9 cellular contexts compared by ENCODE assay signal in genomic region chr19:50330365-50331078, GRCh38. TPM values are rescaled to one million over a fixed set of nuclear protein-coding genes. Genes with fewer than 3 reads are reported as not detected.
A peak's percentile ranks its signal among the peaks of the same experiment; 100 is the strongest.
DNase-seq lines count a peak whose midpoint lies in the region; ATAC-seq and TF ChIP-seq lines count a peak whose summit lies in the region.
"Had no signal": no experiment of that assay in that cellular context is flagged by ENCODE, and none has a peak within 500 bp of the region (broad histone marks: within the 10 kb centered on the region; RNA-seq: fewer than 3 reads in every experiment).

No MANE protein-coding gene starts in this region.

- peaks cover 46% of the 10 kb centered on the region for H3K27me3 ChIP-seq in IMR-90 (ENCODE audit: control insufficient read depth, insufficient read depth, low read length)
- no peaks in the 10 kb centered on the region for H3K27me3 ChIP-seq in PC-9 (ENCODE audit: insufficient read depth, low read depth)
- H3K27me3 ChIP-seq in heart right ventricle = peaks cover 0 to 81% (median 69%) of the 10 kb centered on the region in 7 donors
- H3K27me3 ChIP-seq in tibial artery = peaks cover 7 to 90% of the 10 kb centered on the region in 2 donors

- H3F3A ChIP-seq in PC-9 (ENCODE audit: insufficient read depth, low read depth) = peaks cover 25% of the 10 kb centered on the region

- H2AFZ ChIP-seq in IMR-90 (replicated peaks; ENCODE audit: low read length, poor library complexity) = peak overlapping the region; percentile 9
- H2AFZ ChIP-seq in PC-9 = no peak overlapping the region

- peak; percentile 91 for DNase-seq in GM13976 (ENCODE audit: low spot score)
- DNase-seq in IMR-90 = peak; percentile 1
- peak; percentile 52 to 70 for DNase-seq in PC-9
- peak; percentile 73 for DNase-seq in activated effector memory CD4-positive, alpha-beta T cell treated with Interleukin-2 at 50 U/mL for 16 hours
- peak; percentile 73 to 87 for DNase-seq in heart right ventricle
- DNase-seq in posterior vena cava (ENCODE audit: low spot score) = peak; percentile 89
- peak; percentile 33 to 78 for DNase-seq in tibial artery
- DNase-seq in epidermal melanocyte (ENCODE audit: insufficient read length, low spot score) = no peak

- H3K4me3 ChIP-seq in IMR-90 (ENCODE audit: insufficient read depth, low read depth, low read length) (no peak overlapping the region), PC-9 (no peak overlapping the region), heart right ventricle (peak overlapping the region; percentile 21 to 53 (median 45)), tibial artery (peak overlapping the region; percentile 15 to 23)

- H3K36me3 ChIP-seq in IMR-90 (ENCODE audit: control insufficient read depth, insufficient read depth, low read length) (no peaks in the 10 kb centered on the region), PC-9 (ENCODE audit: low read depth) (no peaks in the 10 kb centered on the region), heart right ventricle (no peaks in the 10 kb centered on the region), tibial artery (no peaks in the 10 kb centered on the region)

- H3K79me1 ChIP-seq in IMR-90 (ENCODE audit: low read depth in 1 of 2, low read length in 2 of 2) = no peaks in the 10 kb centered on the region

- BruUV-seq in IMR-90 (replicated peaks; lab: Mats Ljungman, UMichigan) (no TSS peak), PC-9 (replicated peaks; lab: Mats Ljungman, UMichigan) (no TSS peak)

- H3K9me3 ChIP-seq in IMR-90 (ENCODE audit: control insufficient read depth, insufficient read depth, low read length) (peaks cover 11% of the 10 kb centered on the region), PC-9 (ENCODE audit: insufficient read depth, low read depth) (no peaks in the 10 kb centered on the region), heart right ventricle (no peaks in the 10 kb centered on the region), tibial artery (no peaks in the 10 kb centered on the region)

- no peak overlapping the region for H3K14ac ChIP-seq in IMR-90 (replicated peaks; ENCODE audit: low read depth, low read length)

- POLR2A ChIA-PET in IMR-90 (lab: Charles Lee; ENCODE audit: unreplicated experiment) = interaction anchor here (0.5 kb wide), 1 partner anchor 15 kb away, joined by 3 read pairs; no protein-coding TSS in a partner anchor
- POLR2A ChIA-PET in PC-9 (lab: Charles Lee; ENCODE audit: unreplicated experiment) = no interaction called here

- no peak overlapping the region for H3K23ac ChIP-seq in IMR-90 (ENCODE audit: low read depth, low read length)

- dilution Hi-C loops in IMR-90 (cut with HindIII; ENCODE audit: low sequenced_read_pairs, unreplicated experiment) = no loop called here

- H3K9me2 ChIP-seq in PC-9 (ENCODE audit: insufficient read depth) = no peaks in the 10 kb centered on the region

- no peak overlapping the region for H2BK5ac ChIP-seq in IMR-90 (ENCODE audit: low read depth, low read length, poor library complexity, severe bottlenecking)

- H2AK9ac ChIP-seq in IMR-90 (replicated peaks; ENCODE audit: low read depth, low read length, poor library complexity) = no peak overlapping the region

- CTCF ChIA-PET in IMR-90 (lab: Yijun Ruan, JAX) (no interaction called here), PC-9 (lab: Charles Lee) (no interaction called here)

- H3K4me2 ChIP-seq in IMR-90 (ENCODE audit: low read depth, low read length) (no peak overlapping the region), PC-9 (peak overlapping the region; percentile 78)

- H3K79me2 ChIP-seq in PC-9 (ENCODE audit: low read depth) = peaks cover 4% of the 10 kb centered on the region; the same call in 1 of the 2 replicates

- in situ Hi-C loops in GM13976 (cut with MboI; ENCODE audit: low sequenced_read_pairs, unreplicated experiment) (no loop called here), IMR-90 (cut with MboI; ENCODE audit: low sequenced_read_pairs) (no loop called here)

- H3K9ac ChIP-seq in IMR-90 (ENCODE audit: low read depth, low read length) = no peak overlapping the region

- intact Hi-C loops in IMR-90 (cut with micrococcal nuclease) = no loop called here
- intact Hi-C loops in PC-9 (cut with micrococcal nuclease; ENCODE audit: unreplicated experiment) = no loop called here
- intact Hi-C loops in heart right ventricle (cut with DNase I) = no loop called here
- intact Hi-C loops in posterior vena cava (cut with DNase I) = loop anchor here in 1 of 2 donors (5.0 kb wide), 1 partner anchor 1033 kb away; no protein-coding TSS in a partner anchor
- intact Hi-C loops in tibial artery (cut with DNase I; ENCODE audit: low total_unique reads) = no loop called here

- H2BK15ac ChIP-seq in IMR-90 (ENCODE audit: low read depth, low read length) = no peak overlapping the region

- H4K20me1 ChIP-seq in IMR-90 (ENCODE audit: insufficient read depth, low read length) (no peaks in the 10 kb centered on the region), PC-9 (ENCODE audit: insufficient read depth) (peaks cover 8% of the 10 kb centered on the region; the same call in 1 of the 2 replicates)

- H4K91ac ChIP-seq in IMR-90 (ENCODE audit: insufficient read depth, low read depth, low read length) = no peak overlapping the region

- no peak for TF ChIP-seq POLR2A in IMR-90 (IDR thresholded peaks at IDR 0.05; ENCODE audit: low read depth, low read length)

- H3K27ac ChIP-seq in IMR-90 (ENCODE audit: insufficient read depth, low read length) (no peak overlapping the region), PC-9 (no peak overlapping the region), heart right ventricle (peak overlapping the region in 9 of 10 donors; percentile 35 to 86 (median 75)), tibial artery (no peak overlapping the region)
- H3K27ac ChIP-seq: epithelial cell of prostate had no signal

- H4K8ac ChIP-seq in IMR-90 (ENCODE audit: low read depth in 2 of 2, low read length in 2 of 2) = no peak overlapping the region

- no peak overlapping the region for H2BK120ac ChIP-seq in IMR-90 (ENCODE audit: low read depth, low read length)

- H3K4me1 ChIP-seq in IMR-90 (ENCODE audit: control insufficient read depth, insufficient read depth, low read length) (no peaks in the 10 kb centered on the region), PC-9 (replicated peaks; ENCODE audit: insufficient read depth) (peaks cover 22% of the 10 kb centered on the region; the same call in 1 of the 2 replicates), heart right ventricle (peaks cover 5 to 59% (median 27%) of the 10 kb centered on the region in 9 donors), tibial artery (peaks cover 0 to 48% (median 34%) of the 10 kb centered on the region in 4 donors)

- 2% methylated on average over 29 of the region's 48 CpGs; no CpG with 5 or more reads in 1 of the 2 experiments for WGBS in IMR-90 (ENCODE audit: extremely low coverage in 2 of 2, insufficient read length in 1 of 2), 2 experiments
- 1% methylated on average over 38 to 46 of the region's 48 CpGs for WGBS in heart right ventricle, 2 donors

- H3K18ac ChIP-seq in IMR-90 (ENCODE audit: low read depth, low read length) = no peak overlapping the region

- no peak overlapping the region for H3K4ac ChIP-seq in IMR-90 (ENCODE audit: low read depth, low read length)

- H3K56ac ChIP-seq in IMR-90 (ENCODE audit: extremely low read depth, insufficient read depth, low read length) = no peak overlapping the region

- no peak overlapping the region for H2BK20ac ChIP-seq in IMR-90 (ENCODE audit: low read depth, low read length)

- TF ChIP-seq CTCF in GM13976 (IDR thresholded peaks at IDR 0.05; ENCODE audit: borderline replicate concordance, control extremely low read depth, extremely low read depth, insufficient read depth, missing control alignments) = no peak
- TF ChIP-seq CTCF in IMR-90 (conservative IDR thresholded peaks at IDR 0.05; ENCODE audit: low read depth, low read length) = no peak
- TF ChIP-seq CTCF in PC-9 (conservative IDR thresholded peaks at IDR 0.05) = no peak
- TF ChIP-seq CTCF in heart right ventricle (IDR thresholded peaks at IDR 0.05) = no peak
- no peak for TF ChIP-seq CTCF in tibial artery (IDR thresholded peaks at IDR 0.05)

- H2AK5ac ChIP-seq in IMR-90 (ENCODE audit: low read depth, low read length) = no peak overlapping the region

- ATAC-seq in IMR-90 (ENCODE audit: low read depth) (peak; percentile 33), heart right ventricle (peak; percentile 41 to 63 (median 60))

- no peak for TF ChIP-seq RAD21 in IMR-90 (IDR thresholded peaks at IDR 0.05; ENCODE audit: low read length)

- no peak overlapping the region for H4K5ac ChIP-seq in IMR-90 (ENCODE audit: low read depth, low read length)

- H3K9me1 ChIP-seq in IMR-90 (ENCODE audit: insufficient read depth, low read length) = no peaks in the 10 kb centered on the region; the same call in 1 of the 2 replicates

RNA-seq across cellular contexts. Expression of gene KCNC3, which starts 1.3 kb away (rescaled TPM):
- not detected in 2 replicates for total RNA-seq in IMR-90 (2012; rRNA removed)
- 0.07 and 0.13 TPM in 2 replicates for polyA plus RNA-seq in IMR-90 (2012; rRNA removed)
- 0.06 and 0.10 TPM in 2 replicates for polyA plus RNA-seq in IMR-90 (2012; cell fraction: cytosol; rRNA removed)
- 0.41 and 0.46 TPM in 2 replicates for polyA plus RNA-seq in IMR-90 (2012; cell fraction: nucleus; rRNA removed; ENCODE audit: low replicate concordance)
- 9.0 and 9.4 TPM in 2 replicates for total RNA-seq in PC-9 (2021)
- total RNA-seq in heart right ventricle = 1 to 10 TPM; 1.4 to 4.0 (median 2.4) TPM
- polyA plus RNA-seq in heart right ventricle = 1 to 10 TPM in 1 of 2 donors, under 1 TPM in 1; 0.88 to 1.1 TPM
- total RNA-seq in posterior vena cava = under 1 TPM; 0.83 to 0.90 TPM

RNA-seq across cellular contexts. Expression of gene NAPSA, which starts 34.9 kb away (rescaled TPM):
- total RNA-seq in IMR-90 (2012; rRNA removed) (not detected in 2 replicates), PC-9 (2021) (1.7 and 1.8 TPM in 2 replicates), heart right ventricle (under 1 TPM in 2 of 10 donors, not detected in 8; 0.22 to 0.56 TPM), posterior vena cava (under 1 TPM; 0.33 to 0.37 TPM)
- polyA plus RNA-seq in IMR-90 (2012; rRNA removed) (0.24 and 0.39 TPM in 2 replicates), heart right ventricle (1 to 10 TPM in 1 of 2 donors, under 1 TPM in 1; 0.25 to 1.1 TPM)
- polyA plus RNA-seq in IMR-90 (2012; cell fraction: cytosol; rRNA removed) = 0.15 and 0.39 TPM in 2 replicates
- polyA plus RNA-seq in IMR-90 (2012; cell fraction: nucleus; rRNA removed; ENCODE audit: low replicate concordance) = 2.5 and 2.7 TPM in 2 replicates

RNA-seq across cellular contexts. Expression of gene NR1H2, which starts 45.7 kb away (rescaled TPM):
- total RNA-seq in IMR-90 (2012; rRNA removed) (34.7 and 37.8 TPM in 2 replicates), PC-9 (2021) (77.5 and 81.7 TPM in 2 replicates), heart right ventricle (10 to 100 TPM; 64.0 to 96.7 (median 69.8) TPM), posterior vena cava (10 to 100 TPM; 65.0 to 82.3 TPM)
- polyA plus RNA-seq in IMR-90 (2012; rRNA removed) (48.4 and 51.5 TPM in 2 replicates), heart right ventricle (100 to 1,000 TPM in 1 of 2 donors, 10 to 100 TPM in 1; 90.7 to 125 TPM)
- polyA plus RNA-seq in IMR-90 (2012; cell fraction: cytosol; rRNA removed) = 26.9 and 67.7 TPM in 2 replicates
- polyA plus RNA-seq in IMR-90 (2012; cell fraction: nucleus; rRNA removed; ENCODE audit: low replicate concordance) = 79.8 and 151 TPM in 2 replicates

RNA-seq across cellular contexts. Expression of gene POLD1, which starts 53.6 kb away (rescaled TPM):
- total RNA-seq in IMR-90 (2012; rRNA removed) = 13.1 and 13.8 TPM in 2 replicates
- 28.9 and 40.2 TPM in 2 replicates for polyA plus RNA-seq in IMR-90 (2012; rRNA removed)
- polyA plus RNA-seq in IMR-90 (2012; cell fraction: cytosol; rRNA removed) = 15.6 and 24.5 TPM in 2 replicates
- 76.5 and 228 TPM in 2 replicates for polyA plus RNA-seq in IMR-90 (2012; cell fraction: nucleus; rRNA removed; ENCODE audit: low replicate concordance)
- total RNA-seq in PC-9 (2021) = 91.2 and 101 TPM in 2 replicates
- total RNA-seq in heart right ventricle = 10 to 100 TPM in 6 of 10 donors, 1 to 10 TPM in 4; 4.2 to 15.0 (median 10.7) TPM
- polyA plus RNA-seq in heart right ventricle = 10 to 100 TPM; 14.2 to 28.3 TPM
- 10 to 100 TPM; 10.4 to 12.3 TPM for total RNA-seq in posterior vena cava

Comparison
In these comparisons a context has a peak if more than half of its experiments do, and no peak if none do; other contexts are left out.
1. H3K27ac ChIP-seq: peak in heart right ventricle (9 of 10); none in IMR-90 (single experiment), PC-9 (single experiment) and tibial artery (0 of 2).
2. H3K4me3 ChIP-seq: peak in heart right ventricle (10 of 10) and tibial artery (2 of 2); none in IMR-90 (single experiment) and PC-9 (single experiment).